ENCODE assay signal across 9 cellular contexts in genomic region chr20:57620274-57620990, GRCh38. TPM values are rescaled to one million over a fixed set of nuclear protein-coding genes. Genes with fewer than 3 reads are reported as not detected.
A peak's percentile ranks its signal among the peaks of the same experiment; 100 is the strongest.
DNase-seq lines count a peak whose midpoint lies in the region; ATAC-seq, FAIRE-seq and TF ChIP-seq lines count a peak whose summit lies in the region.
"Had no signal": no experiment of that assay in that cellular context is flagged by ENCODE, and none has a peak within 500 bp of the region (broad histone marks: within the 10 kb centered on the region; RNA-seq: fewer than 3 reads in every experiment).

A gene with protein sequence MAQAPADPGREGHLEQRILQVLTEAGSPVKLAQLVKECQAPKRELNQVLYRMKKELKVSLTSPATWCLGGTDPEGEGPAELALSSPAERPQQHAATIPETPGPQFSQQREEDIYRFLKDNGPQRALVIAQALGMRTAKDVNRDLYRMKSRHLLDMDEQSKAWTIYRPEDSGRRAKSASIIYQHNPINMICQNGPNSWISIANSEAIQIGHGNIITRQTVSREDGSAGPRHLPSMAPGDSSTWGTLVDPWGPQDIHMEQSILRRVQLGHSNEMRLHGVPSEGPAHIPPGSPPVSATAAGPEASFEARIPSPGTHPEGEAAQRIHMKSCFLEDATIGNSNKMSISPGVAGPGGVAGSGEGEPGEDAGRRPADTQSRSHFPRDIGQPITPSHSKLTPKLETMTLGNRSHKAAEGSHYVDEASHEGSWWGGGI (minus strand): TSS chr20:57620426. CDS start chr20:57620295, 131 bp downstream.

- peak within 1 kb of the TSS; percentile 71 for H3K4me2 ChIP-seq in GM12878 (ENCODE audit: control insufficient read depth, insufficient read depth)
- no peak within 1 kb of the TSS for H3K4me2 ChIP-seq in mesendoderm (ENCODE audit: low read length)

- H4K5ac ChIP-seq in mesendoderm (ENCODE audit: low read length), result no peak within 1 kb of the TSS

- H3K9me3 ChIP-seq in GM12878 (replicated peaks; ENCODE audit: control insufficient read depth, insufficient read depth, low read length), result peaks cover 2% of the 10 kb centered on the region; the same call in 1 of the 3 replicates

- SMC1A ChIA-PET in GM12878 (lab: Charles Lee; ENCODE audit: uncharacterized antibody, unreplicated experiment), result interaction anchor here (0.6 to 2.8 kb wide), 10 partner anchors 10 to 615 kb away, joined by 3 to 11 read pairs (median 4); no protein-coding TSS in a partner anchor

- H3K9ac ChIP-seq in GM12878 (ENCODE audit: control insufficient read depth, insufficient read depth, low read length) (peak within 1 kb of the TSS; percentile 54), mesendoderm (ENCODE audit: low read length) (no peak within 1 kb of the TSS)

- RAD21 ChIA-PET in GM12878 (lab: Charles Lee; ENCODE audit: unreplicated experiment), result interaction anchor here (0.6 to 2.8 kb wide), 15 partner anchors 14 to 704 kb away, joined by 3 to 25 read pairs (median 5); partner anchors contain the start of gene RBM38

- no peak within 1 kb of the TSS for H3K23ac ChIP-seq in mesendoderm (ENCODE audit: low read length)

- TF ChIP-seq CTCF in GM12878 (IDR thresholded peaks at IDR 0.05 in 2 of 3, conservative IDR thresholded peaks at IDR 0.05 in 1 of 3; ENCODE audit: control insufficient read depth in 2 of 3, extremely low read depth in 1 of 3, insufficient read depth in 1 of 3, low read depth in 3 of 3, low read length in 3 of 3), result no peak

- no peak within 1 kb of the TSS for H2BK5ac ChIP-seq in mesendoderm (ENCODE audit: low read length)

- H3K79me1 ChIP-seq in mesendoderm (ENCODE audit: low read length), result no peaks in the 10 kb centered on the region

- H3K18ac ChIP-seq in mesendoderm (ENCODE audit: low read length), result no peak within 1 kb of the TSS

- POLR2A ChIA-PET in GM12878 (lab: Charles Lee), result interaction anchor here (0.7 to 2.5 kb wide), 6 partner anchors 8 to 230 kb away, joined by 3 to 8 read pairs (median 6); partner anchors contain the start of gene RBM38

- no peak for TF ChIP-seq RAD21 in GM12878 (IDR thresholded peaks at IDR 0.05; ENCODE audit: insufficient read depth, low read depth, low read length)

- FAIRE-seq in GM12878 (lab: Jason Lieb, UNC), result peak; percentile 99

- H2BK15ac ChIP-seq in mesendoderm (replicated peaks; ENCODE audit: low read depth), result no peak within 1 kb of the TSS

- intact Hi-C loops in GM12878 (cut with micrococcal nuclease; ENCODE audit: unreplicated experiment), result no loop called here

- H3K79me2 ChIP-seq in GM12878 (ENCODE audit: control insufficient read depth, insufficient read depth, low read length), result no peaks in the 10 kb centered on the region
- H3K79me2 ChIP-seq in mesendoderm (ENCODE audit: control insufficient read depth, insufficient read depth, low read length), result no peaks in the 10 kb centered on the region

- peak within 1 kb of the TSS; percentile 75 for H3K27ac ChIP-seq in GM12878 (ENCODE audit: control insufficient read depth, insufficient read depth)
- no peak within 1 kb of the TSS for H3K27ac ChIP-seq in mesendoderm (ENCODE audit: low read depth, low read length)

- TF ChIP-seq EP300 in GM12878 (IDR thresholded peaks at IDR 0.05; ENCODE audit: borderline replicate concordance in 1 of 2, control insufficient read depth in 1 of 2, low read depth in 2 of 2, low read length in 2 of 2), result peak in 1 of 2 experiments; percentile 25; a peak in 2 of 4 replicates

- H2AFZ ChIP-seq in GM12878 (ENCODE audit: control insufficient read depth, low read depth, low read length), result peak within 1 kb of the TSS; percentile 46

- H3K4me1 ChIP-seq in GM12878 (ENCODE audit: control insufficient read depth, insufficient read depth, low read length), result peaks cover 42% of the 10 kb centered on the region
- no peaks in the 10 kb centered on the region for H3K4me1 ChIP-seq in mesendoderm (ENCODE audit: control insufficient read depth, low read depth, low read length)

- H3K56ac ChIP-seq in mesendoderm (ENCODE audit: low read length), result no peak within 1 kb of the TSS

- H3K4me3 ChIP-seq in GM12878, result peak within 1 kb of the TSS; percentile 49; the same call in 1 of the 2 replicates
- H3K4me3 ChIP-seq in mesendoderm (ENCODE audit: low read length), result no peak within 1 kb of the TSS

- no peaks in the 10 kb centered on the region for H4K20me1 ChIP-seq in GM12878 (ENCODE audit: control insufficient read depth, insufficient read depth)

- no peak within 1 kb of the TSS for H2BK120ac ChIP-seq in mesendoderm (ENCODE audit: low read depth, low read length)

- H4K8ac ChIP-seq in mesendoderm (ENCODE audit: low read depth, low read length), result no peak within 1 kb of the TSS

- no peaks in the 10 kb centered on the region for H3K36me3 ChIP-seq in GM12878 (ENCODE audit: control insufficient read depth in 2 of 2, insufficient read depth in 2 of 2, low read length in 1 of 2)
- H3K36me3 ChIP-seq in mesendoderm (ENCODE audit: control insufficient read depth, insufficient read depth, low read length), result no peaks in the 10 kb centered on the region

- in situ Hi-C loops in GM12878 (cut with MboI), result no loop called here

- ATAC-seq in GM18858 (IDR thresholded peaks at IDR 0.05; ENCODE audit: unreplicated experiment) (peak; percentile 45), GM21737 (IDR thresholded peaks at IDR 0.05; ENCODE audit: unreplicated experiment) (peak; percentile 48), GM12878 (peak; percentile 73)

- CTCF ChIA-PET in GM12878 (lab: Yijun Ruan, JAX), result interaction anchor here (0.9 to 5.9 kb wide), 12 partner anchors 10 to 560 kb away, joined by 3 to 32 read pairs (median 7); no protein-coding TSS in a partner anchor

- TF ChIP-seq POLR2A in GM12878 (IDR thresholded peaks at IDR 0.05; ENCODE audit: low read depth, low read length), result no peak

- peak; percentile 96 for DNase-seq in NAMALWA (ENCODE audit: low spot score)
- DNase-seq in GM12878 (ENCODE audit: low read depth, low spot score), result peak; percentile 73
- peak; percentile 19 to 61 (median 49) for DNase-seq in stimulated activated naive CD4-positive, alpha-beta T cell (lab: John Stamatoyannopoulos, UW)
- DNase-seq in NCI-H526 (lab: John Stamatoyannopoulos, UW), result no peak
- no peak for DNase-seq in mesendoderm
- DNase-seq in GDM1 (lab: John Stamatoyannopoulos, UW), result no peak

- WGBS in GM12878 (ENCODE audit: insufficient coverage, insufficient replicate concordance, low lambda C conversion rate, missing lambda C conversion rate), result 8% methylated on average over 18 of the region's 18 CpGs
- WGBS in mesendoderm (ENCODE audit: extremely low coverage, insufficient coverage, low lambda C conversion rate), result no CpG with 5 or more reads among the region's 18 CpGs

- no peak within 1 kb of the TSS for H3K4ac ChIP-seq in mesendoderm (ENCODE audit: low read depth, low read length)

- BruUV-seq in GM12878 (replicated peaks; lab: Mats Ljungman, UMichigan), result no TSS peak

- H3K27me3 ChIP-seq in GM12878 (replicated peaks in 1 of 2; ENCODE audit: control insufficient read depth in 2 of 2, insufficient read depth in 2 of 2, low read length in 1 of 2) (no peaks in the 10 kb centered on the region), mesendoderm (ENCODE audit: insufficient read depth, low read length, poor library complexity) (no peaks in the 10 kb centered on the region)

- no peak within 1 kb of the TSS for H2AK5ac ChIP-seq in mesendoderm (ENCODE audit: low read length)

TF ChIP-seq in GM12878, 131 proteins besides CTCF, POLR2A, EP300 and RAD21 (continues in another document):
- TF ChIP-seq LARP7 (IDR thresholded peaks at IDR 0.05), result no peak
- TF ChIP-seq NFIC (IDR thresholded peaks at IDR 0.05; ENCODE audit: low read depth, low read length), result 0 out of 2 replicates have a peak, but pooled peaks have one; percentile 35
- TF ChIP-seq RELB (IDR thresholded peaks at IDR 0.05; ENCODE audit: low read depth), result 0 out of 2 replicates have a peak, but pooled peaks have one; percentile 21

RNA-seq across cellular contexts. Expression of the gene that starts here (rescaled TPM):
- total RNA-seq in GM12878 (2013; cell fraction: nucleolus; rRNA removed), result 2.8 and 6.3 TPM in 2 replicates
- total RNA-seq in GM12878 (2014; rRNA removed) (7.5 and 8.3 TPM in 2 replicates), GM12878 (2014; rRNA removed; fragmentation: Illumina TruSeq; extraction: Trizol) (4.8 TPM in 2 replicates), GM12878 (2021) (4.8 and 6.3 TPM in 2 replicates)
- 3.7 TPM for polyA plus RNA-seq in GM12878 (2011; ENCODE audit: low read depth)
- polyA plus RNA-seq in GM12878 (2011; rRNA removed) (5.0 and 5.4 TPM in 2 replicates), GM12878 (2014; fragmentation: Illumina TruSeq; extraction: Trizol) (6.2 and 6.8 TPM in 2 replicates), GM12878 (2014; fragmentation: Nextera tagmentation; extraction: Ambion mirVana) (1 to 10 TPM in 1 of 2 experiments, under 1 TPM in 1; 0.93 to 1.1 TPM), GM12878 (2014; rRNA removed) (9.3 and 10.6 TPM in 2 replicates), GM12878 (2016; fragmentation: Nextera tagmentation; extraction: Ambion mirVana) (1 to 10 TPM; 2.5 to 3.0 TPM)
- 3.0 and 4.5 TPM in 2 replicates for polyA plus RNA-seq in GM12878 (2011; cell fraction: cytosol; rRNA removed)
- polyA plus RNA-seq in GM12878 (2011; cell fraction: nucleus; rRNA removed), result 32.4 and 37.2 TPM in 2 replicates
- 3.7 and 8.2 TPM in 2 replicates for polyA plus RNA-seq in GM12878 (2012)
- 2.7 and 4.4 TPM in 2 replicates for polyA minus RNA-seq in GM12878 (2011; rRNA and poly(A)+ RNA removed)
- 1.0 and 2.9 TPM in 2 replicates for polyA minus RNA-seq in GM12878 (2011; cell fraction: cytosol; rRNA and poly(A)+ RNA removed)
- 4.7 and 7.9 TPM in 2 replicates for polyA minus RNA-seq in GM12878 (2011; cell fraction: nucleus; rRNA and poly(A)+ RNA removed)
- polyA plus RNA-seq in mesendoderm (2013, experiment 1 of 2), result not detected
- polyA plus RNA-seq in mesendoderm (2013, experiment 2 of 2), result not detected
- total RNA-seq: urinary bladder had no signal

Comparison
In these comparisons a context has a peak if more than half of its experiments do, and no peak if none do; other contexts are left out.
1. DNase-seq: peak in NAMALWA (single experiment), GM12878 (single experiment) and stimulated activated naive CD4-positive, alpha-beta T cell (6 of 6); none in NCI-H526 (0 of 2), mesendoderm (single experiment) and GDM1 (single experiment).
2. Peak in every context shown above with its lines, with median percentiles within 50 percentile points of each other: ATAC-seq.